ENCODE assay signal across 4 cellular contexts in genomic region chr21:38268859-38269566, GRCh38.
A peak's percentile ranks its signal among the peaks of the same experiment; 100 is the strongest.
TF ChIP-seq lines count a peak whose summit lies in the region.

No MANE protein-coding gene starts in this region.

TF ChIP-seq in SK-N-SH, 30 proteins besides CTCF, POLR2A, EP300 and RAD21:
- TF ChIP-seq GABPA (IDR thresholded peaks at IDR 0.05; ENCODE audit: low read depth) (no peak), SIN3A (IDR thresholded peaks at IDR 0.05; ENCODE audit: borderline replicate concordance, low read depth, low read length) (no peak), MEF2A (IDR thresholded peaks at IDR 0.05; ENCODE audit: borderline replicate concordance, low read depth) (no peak), NRF1 (IDR thresholded peaks at IDR 0.05; ENCODE audit: low read depth, low read length) (no peak), FOSL2 (IDR thresholded peaks at IDR 0.05; ENCODE audit: borderline replicate concordance, low read depth) (no peak), TEAD4 (IDR thresholded peaks at IDR 0.05; ENCODE audit: borderline replicate concordance, insufficient read depth) (no peak), RXRA (IDR thresholded peaks at IDR 0.05; ENCODE audit: borderline replicate concordance, low read depth) (no peak), TCF12 (IDR thresholded peaks at IDR 0.05) (no peak), EZH2phosphoT487 (IDR thresholded peaks at IDR 0.05; ENCODE audit: borderline replicate concordance, low read depth) (no peak), JUND (IDR thresholded peaks at IDR 0.05) (no peak), GATA2 (CRISPR knock-in tag; IDR thresholded peaks at IDR 0.05) (no peak), USF2 (IDR thresholded peaks at IDR 0.05; ENCODE audit: borderline replicate concordance, low read depth, low read length) (no peak), MAX (IDR thresholded peaks at IDR 0.05; ENCODE audit: low read depth) (no peak), YY1 (IDR thresholded peaks at IDR 0.05; ENCODE audit: low read depth) (no peak), ELF1 (IDR thresholded peaks at IDR 0.05) (no peak), TAF1 (IDR thresholded peaks at IDR 0.05; ENCODE audit: borderline replicate concordance, low read depth, low read length) (no peak), PBX3 (IDR thresholded peaks at IDR 0.05) (no peak), FOXJ3 (CRISPR knock-in tag; IDR thresholded peaks at IDR 0.05) (no peak), RCOR1 (IDR thresholded peaks at IDR 0.05; ENCODE audit: low read length) (no peak), SMC3 (IDR thresholded peaks at IDR 0.05; ENCODE audit: low read depth, low read length) (no peak)

TF ChIP-seq in SK-N-SH treated with all-trans-retinoic acid at 6 μM for 48 hours, 23 proteins besides CTCF, POLR2A, EP300 and RAD21:
- TF ChIP-seq POU6F1 (CRISPR knock-in tag; IDR thresholded peaks at IDR 0.05; ENCODE audit: borderline replicate concordance, low read depth), result no peak
- no peak for TF ChIP-seq TCF4 (CRISPR knock-in tag; IDR thresholded peaks at IDR 0.05; ENCODE audit: borderline replicate concordance)
- TF ChIP-seq ZFP3 (CRISPR knock-in tag; IDR thresholded peaks at IDR 0.05), result no peak
- no peak for TF ChIP-seq ISL1 (CRISPR knock-in tag; IDR thresholded peaks at IDR 0.05)
- TF ChIP-seq ARNTL (CRISPR knock-in tag; IDR thresholded peaks at IDR 0.05; ENCODE audit: borderline replicate concordance, low read depth), result no peak
- TF ChIP-seq ESRRG (CRISPR knock-in tag; IDR thresholded peaks at IDR 0.05), result no peak
- TF ChIP-seq ZFP30 (CRISPR knock-in tag; IDR thresholded peaks at IDR 0.05), result no peak
TF ChIP-seq in SK-N-SH treated with all-trans-retinoic acid at 6 μM for 48 hours: peak in this region for 0.

TF ChIP-seq in GM12878, 131 proteins besides CTCF, POLR2A, EP300 and RAD21:
- TF ChIP-seq MXI1 (IDR thresholded peaks at IDR 0.05; ENCODE audit: low read depth, low read length) (0 out of 2 replicates have a peak, but pooled peaks have one; percentile 36), NFXL1 (IDR thresholded peaks at IDR 0.05; ENCODE audit: borderline replicate concordance) (no peak), USF1 (IDR thresholded peaks at IDR 0.05; ENCODE audit: borderline replicate concordance, extremely low read length, insufficient read depth, low read depth, low read length) (no peak), SMARCA5 (IDR thresholded peaks at IDR 0.05) (0 out of 2 replicates have a peak, but pooled peaks have one; percentile 39), ZBTB40 (IDR thresholded peaks at IDR 0.05; ENCODE audit: borderline replicate concordance) (peak; percentile 10), ATF2 (IDR thresholded peaks at IDR 0.05; ENCODE audit: low read length) (peak; percentile 41; the same call in 1 of the 2 replicates), SKIL (IDR thresholded peaks at IDR 0.05; ENCODE audit: low read depth, poor library complexity, severe bottlenecking) (peak; percentile 21), ZNF384 (IDR thresholded peaks at IDR 0.05; ENCODE audit: borderline replicate concordance, low read depth, low read length) (peak; percentile 74; the same call in 1 of the 2 replicates)

TF ChIP-seq in GM23338, 12 proteins besides CTCF, POLR2A, EP300 and RAD21:
- TF ChIP-seq STAT1 (IDR thresholded peaks at IDR 0.05; ENCODE audit: unreplicated experiment), result no peak
- TF ChIP-seq REST (IDR thresholded peaks at IDR 0.05; ENCODE audit: unreplicated experiment), result no peak
- no peak for TF ChIP-seq ETS1 (IDR thresholded peaks at IDR 0.05)
- TF ChIP-seq POLR2AphosphoS5 (IDR thresholded peaks at IDR 0.05; ENCODE audit: low read depth), result no peak
- TF ChIP-seq CREB1 (CRISPR knock-in tag; IDR thresholded peaks at IDR 0.05; ENCODE audit: low read depth), result no peak
- no peak for TF ChIP-seq ZNF331 (CRISPR knock-in tag; IDR thresholded peaks at IDR 0.05; ENCODE audit: low read depth)
- TF ChIP-seq EZH2phosphoT487 (IDR thresholded peaks at IDR 0.05; ENCODE audit: unreplicated experiment), result no peak
- TF ChIP-seq ZNF462 (CRISPR knock-in tag; IDR thresholded peaks at IDR 0.05), result no peak
- no peak for TF ChIP-seq JUNB (IDR thresholded peaks at IDR 0.05; ENCODE audit: unreplicated experiment)
- no peak for TF ChIP-seq EZH2 (IDR thresholded peaks at IDR 0.05; ENCODE audit: low read depth, unreplicated experiment)
- no peak for TF ChIP-seq NANOG (IDR thresholded peaks at IDR 0.05; ENCODE audit: borderline replicate concordance)
- TF ChIP-seq ZNF114 (CRISPR knock-in tag; IDR thresholded peaks at IDR 0.05), result no peak
